In the genomic region with DNA sequence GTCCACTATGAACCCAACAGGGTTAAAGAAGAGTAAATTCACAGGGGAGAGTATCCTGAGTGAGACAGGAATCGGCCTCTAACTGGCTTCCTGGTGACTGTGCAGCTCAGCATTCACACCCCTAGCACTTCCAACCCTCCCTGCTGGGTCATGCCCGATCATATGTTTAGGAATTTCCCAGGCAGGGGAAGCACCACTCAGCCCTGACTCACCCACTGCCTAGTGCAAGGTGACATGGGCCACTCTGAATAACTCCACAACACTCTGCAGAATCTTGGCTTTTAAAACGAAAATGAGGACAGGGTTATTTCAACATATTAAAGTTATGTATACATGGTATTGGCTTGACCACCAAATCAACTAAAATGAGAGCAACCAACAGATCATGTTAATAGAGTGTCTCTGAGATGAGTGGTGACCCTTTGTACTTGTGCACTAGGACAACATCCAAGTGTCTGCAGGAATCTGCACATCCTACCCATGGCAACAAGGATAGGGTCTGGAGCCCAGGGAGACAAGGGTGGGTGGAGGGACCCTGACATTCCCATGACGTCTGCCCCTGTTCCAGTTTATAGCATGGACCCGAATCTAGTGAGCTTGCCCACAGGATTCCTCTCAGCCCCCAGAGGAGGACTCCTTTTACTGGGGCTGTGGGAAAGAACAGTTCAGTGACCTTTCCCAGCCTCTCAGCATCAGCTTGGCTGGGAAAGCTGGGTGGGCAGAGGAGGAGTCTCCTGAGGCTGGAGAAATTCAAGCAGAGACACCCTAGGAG, we compare ENCODE assay signal across 9 cellular contexts.
DNase-seq lines count a peak whose midpoint lies in the region; ATAC-seq and TF ChIP-seq lines count a peak whose summit lies in the region.
"Had no signal": no experiment of that assay in that cellular context is flagged by ENCODE, and none has a peak within 500 bp of the region (broad histone marks: within the 10 kb centered on the region; RNA-seq: fewer than 3 reads in every experiment).

No MANE protein-coding gene starts in this region.

- H3K36me3 Mint-ChIP-seq in glutamatergic neuron (ENCODE audit: unreplicated experiment) = no peaks in the 10 kb centered on the region

- H3K27ac Mint-ChIP-seq in glutamatergic neuron (ENCODE audit: unreplicated experiment) = no peak overlapping the region

- H3K4me3 ChIP-seq in mesodermal cell (ENCODE audit: extremely low read depth, insufficient read depth, low read length, poor library complexity, severe bottlenecking) = no peak overlapping the region
- H3K4me3 ChIP-seq in suprapubic skin = no peak overlapping the region

- H3K4me3 Mint-ChIP-seq in glutamatergic neuron (ENCODE audit: unreplicated experiment) = no peak overlapping the region

- 68 to 79% methylated on average over 2 to 3 of the region's 5 CpGs for WGBS in mesodermal cell (ENCODE audit: insufficient coverage in 2 of 2), 2 experiments
- WGBS in suprapubic skin = 39% methylated on average over 5 of the region's 5 CpGs

- H3K36me3 ChIP-seq in mesodermal cell (ENCODE audit: control insufficient read depth, insufficient read depth, low read length) (peaks cover 41% of the 10 kb centered on the region), suprapubic skin (no peaks in the 10 kb centered on the region)

- no peak for TF ChIP-seq EP300 in suprapubic skin (IDR thresholded peaks at IDR 0.05)

- no peaks in the 10 kb centered on the region for H3K27me3 ChIP-seq in suprapubic skin

- ATAC-seq in esophagus mucosa (peak; percentile 99), HG03135 (IDR thresholded peaks at IDR 0.05; ENCODE audit: unreplicated experiment) (no peak)

- no peaks in the 10 kb centered on the region for H3K9me3 Mint-ChIP-seq in glutamatergic neuron (ENCODE audit: unreplicated experiment)

- H3K4me1 Mint-ChIP-seq in glutamatergic neuron (ENCODE audit: low read depth, unreplicated experiment) = peaks cover 9% of the 10 kb centered on the region

- TF ChIP-seq POLR2A in suprapubic skin (IDR thresholded peaks at IDR 0.05) = no peak

- H3K4me1 ChIP-seq in mesodermal cell (ENCODE audit: control insufficient read depth, insufficient read depth, low read length, poor library complexity, severe bottlenecking) (peaks cover 18% of the 10 kb centered on the region), suprapubic skin (peaks cover 5% of the 10 kb centered on the region)

- TF ChIP-seq CTCF in suprapubic skin (IDR thresholded peaks at IDR 0.05) (no peak), glutamatergic neuron (IDR thresholded peaks at IDR 0.05; ENCODE audit: partially characterized antibody, unreplicated experiment) (no peak)

- DNase-seq in COLO829 (ENCODE audit: low spot score) = peak; percentile 23
- DNase-seq in NCI-H460 (ENCODE audit: extremely low read depth, low read depth) = peak; percentile 49
- no peak for DNase-seq in suprapubic skin (ENCODE audit: low spot score in 2 of 2)
- no peak for DNase-seq in glutamatergic neuron
- no peak for DNase-seq in Ammon's horn (ENCODE audit: low spot score)
- DNase-seq: activated CD4-positive, alpha-beta T cell treated with anti-CD3 and anti-CD28 coated beads, Interleukin-2, amount 50 U/mL, for 4 hours had no signal

- H3K27ac ChIP-seq in mesodermal cell (ENCODE audit: low read depth, low read length, severe bottlenecking) (peak overlapping the region; percentile 37), suprapubic skin (no peak overlapping the region)

- H3K9me3 ChIP-seq in mesodermal cell (ENCODE audit: control insufficient read depth, low read length) = no peaks in the 10 kb centered on the region
- no peaks in the 10 kb centered on the region for H3K9me3 ChIP-seq in suprapubic skin

- peaks cover 1% of the 10 kb centered on the region for H3K27me3 Mint-ChIP-seq in glutamatergic neuron (ENCODE audit: unreplicated experiment)

Comparison
In these comparisons a context has a peak if more than half of its experiments do, and no peak if none do; other contexts are left out.
1. DNase-seq: peak in COLO829 (single experiment) and NCI-H460 (single experiment); none in suprapubic skin (0 of 2), glutamatergic neuron (single experiment) and Ammon's horn (single experiment).